In genomic region chr1:15948091-15948591, GRCh38 we compare ENCODE assay signal across 9 cellular contexts. TPM values are rescaled to one million over a fixed set of nuclear protein-coding genes. Genes with fewer than 3 reads are reported as not detected.
DNase-seq lines count a peak whose midpoint lies in the region; ATAC-seq and TF ChIP-seq lines count a peak whose summit lies in the region.
"Had no signal": no experiment of that assay in that cellular context is flagged by ENCODE, and none has a peak within 500 bp of the region (broad histone marks: within the 10 kb centered on the region; RNA-seq: fewer than 3 reads in every experiment).

No MANE protein-coding gene starts in this region.

- DNase-seq in heart left ventricle: peak in 1 of 5 donors; percentile 6
- DNase-seq in Right ventricle myocardium superior: no peak
- no peak for DNase-seq in colonic mucosa
- peak in 1 of 2 donors; percentile 77 for DNase-seq in aorta
- no peak for DNase-seq in stimulated activated naive CD4-positive, alpha-beta T cell treated with Interleukin-2 at 50 U/mL for 16 hours (lab: John Stamatoyannopoulos, UW)

- TF ChIP-seq POLR2A in heart left ventricle (IDR thresholded peaks at IDR 0.05): no peak

- TF ChIP-seq CTCF in heart left ventricle (IDR thresholded peaks at IDR 0.05): no peak
- TF ChIP-seq CTCF in colonic mucosa (IDR thresholded peaks at IDR 0.05): no peak
- TF ChIP-seq CTCF in nephron (IDR thresholded peaks at IDR 0.05; ENCODE audit: unreplicated experiment in 3 of 3): no peak

- ATAC-seq in heart left ventricle (no peak), Right ventricle myocardium superior (ENCODE audit: poor library complexity) (no peak), aorta (ENCODE audit: low FRiP score) (no peak), GM18907 (IDR thresholded peaks at IDR 0.05; ENCODE audit: unreplicated experiment) (no peak), HG02870 (IDR thresholded peaks at IDR 0.05; ENCODE audit: unreplicated experiment) (no peak)

- no peaks in the 10 kb centered on the region for H3K9me3 ChIP-seq in heart left ventricle
- no peaks in the 10 kb centered on the region for H3K9me3 ChIP-seq in colonic mucosa
- H3K9me3 ChIP-seq in aorta (ENCODE audit: control insufficient read depth, low read length): no peaks in the 10 kb centered on the region
- H3K9me3 ChIP-seq: BLaER1 had no signal

- H3K27me3 Mint-ChIP-seq in nephron (ENCODE audit: low read depth): no peaks in the 10 kb centered on the region

- intact Hi-C loops in heart left ventricle (cut with DNase I): no loop called here
- intact Hi-C loops in Right ventricle myocardium superior (cut with DNase I): no loop called here
- intact Hi-C loops in colonic mucosa (cut with DNase I): no loop called here
- intact Hi-C loops in aorta (cut with DNase I): loop anchor here (5.0 kb wide), 2 partner anchors 56 to 151 kb away; no protein-coding TSS in a partner anchor

- peaks cover 0 to 56% (median 49%) of the 10 kb centered on the region in 12 donors for H3K4me1 ChIP-seq in heart left ventricle
- peaks cover 7% of the 10 kb centered on the region for H3K4me1 ChIP-seq in colonic mucosa
- peaks cover 0 to 6% of the 10 kb centered on the region in 2 donors for H3K4me1 ChIP-seq in aorta (ENCODE audit: control insufficient read depth in 1 of 2, insufficient read depth in 2 of 2, low read length in 2 of 2)

- H3K27me3 ChIP-seq in heart left ventricle (no peaks in the 10 kb centered on the region), colonic mucosa (no peaks in the 10 kb centered on the region), aorta (ENCODE audit: control insufficient read depth in 1 of 2, insufficient read depth in 2 of 2, low read length in 1 of 2) (no peaks in the 10 kb centered on the region)
- H3K27me3 ChIP-seq: BLaER1 had no signal

- H3K4me3 ChIP-seq in heart left ventricle: no peak overlapping the region
- H3K4me3 ChIP-seq in colonic mucosa: no peak overlapping the region
- H3K4me3 ChIP-seq in aorta (ENCODE audit: low read length in 2 of 2): no peak overlapping the region
- H3K4me3 ChIP-seq: BLaER1 had no signal

- H3K36me3 Mint-ChIP-seq in nephron (ENCODE audit: low read depth): peaks cover 38% of the 10 kb centered on the region

- peaks cover 57% of the 10 kb centered on the region for H3K4me1 Mint-ChIP-seq in nephron

- 86 to 92% (median 88%) methylated on average over 16 of the region's 16 CpGs for WGBS in heart left ventricle, 4 donors
- WGBS in aorta, 2 donors: 67 to 68% methylated on average over 16 of the region's 16 CpGs

- H3K4me3 Mint-ChIP-seq in nephron: no peak overlapping the region

- peak overlapping the region; percentile 73 to 93 (median 93) for H3K27ac Mint-ChIP-seq in nephron

- H3K9me3 Mint-ChIP-seq in nephron: no peaks in the 10 kb centered on the region

- H3K9ac ChIP-seq in colonic mucosa (ENCODE audit: low read depth in 2 of 2, low read length in 2 of 2): no peak overlapping the region
- H3K9ac ChIP-seq: BLaER1 had no signal

- H3K27ac ChIP-seq in heart left ventricle: peak overlapping the region in 10 of 12 donors; percentile 79 to 96 (median 90)
- peak overlapping the region; percentile 69 for H3K27ac ChIP-seq in colonic mucosa
- H3K27ac ChIP-seq in aorta (ENCODE audit: low read depth in 1 of 2, low read length in 2 of 2): peak overlapping the region; percentile 36 to 86

- H3K36me3 ChIP-seq in heart left ventricle: peaks cover 0 to 53% (median 49%) of the 10 kb centered on the region in 9 donors
- H3K36me3 ChIP-seq in colonic mucosa: peaks cover 21% of the 10 kb centered on the region
- peaks cover 0 to 6% of the 10 kb centered on the region in 2 donors for H3K36me3 ChIP-seq in aorta (ENCODE audit: control insufficient read depth in 1 of 2, insufficient read depth in 2 of 2, low read length in 1 of 2)

RNA-seq across cellular contexts. Expression of gene ZBTB17, which starts 27.8 kb away (rescaled TPM):
- 10 to 100 TPM; 14.5 to 29.2 (median 20.7) TPM for total RNA-seq in heart left ventricle
- 10 to 100 TPM; 26.5 to 28.2 TPM for polyA plus RNA-seq in heart left ventricle
- 21.2 TPM for total RNA-seq in Right ventricle myocardium superior
- total RNA-seq in colonic mucosa: 10 to 100 TPM; 24.9 to 36.3 TPM
- total RNA-seq in aorta: 10 to 100 TPM; 42.3 to 55.5 TPM
- polyA plus RNA-seq in aorta: 100 to 1,000 TPM in 1 of 2 donors, 10 to 100 TPM in 1; 15.0 to 134 TPM

RNA-seq across cellular contexts. Expression of gene SRARP, which starts 55.9 kb away (rescaled TPM):
- total RNA-seq in heart left ventricle (1 to 10 TPM in 1 of 9 donors, under 1 TPM in 7, not detected in 1; 0.08 to 1.7 (median 0.21) TPM), Right ventricle myocardium superior (0.59 TPM), colonic mucosa (not detected), aorta (not detected)
- polyA plus RNA-seq in heart left ventricle (1 to 10 TPM in 1 of 2 donors, under 1 TPM in 1; 0.32 to 1.1 TPM), aorta (not detected)

Comparison
In these comparisons a context has a peak if more than half of its experiments do, and no peak if none do; other contexts are left out.
1. intact Hi-C loops: an anchor here in aorta (5.0 kb wide); none called in heart left ventricle, Right ventricle myocardium superior and colonic mucosa.